In genomic region chr1:53220171-53220961, GRCh38 we compare ENCODE assay signal across 8 cellular contexts. TPM values are rescaled to one million over a fixed set of nuclear protein-coding genes. Genes with fewer than 3 reads are reported as not detected.
DNase-seq lines count a peak whose midpoint lies in the region; ATAC-seq and TF ChIP-seq lines count a peak whose summit lies in the region.

TSS of gene CZIB (minus strand) at chr1:53220634. CDS start at chr1:53220575, 59 bp downstream.

- H3K4me1 Mint-ChIP-seq in GM23338 = peaks cover 15% of the 10 kb centered on the region
- peaks cover 24% of the 10 kb centered on the region for H3K4me1 Mint-ChIP-seq in activated T-helper 2 cell treated with anti-CD3 and anti-CD28 coated beads, Interferon-gamma antibody, Interleukin-2, Interleukin-4, amounts not matched to agents 10 μg/mL and 5 μg/mL and 100 μg/mL, durations not matched to agents 14 hours and 24 hours and 36 hours (ENCODE audit: low read depth)
- H3K4me1 Mint-ChIP-seq in natural killer cell = peaks cover 15 to 26% of the 10 kb centered on the region in 2 donors

- no peaks in the 10 kb centered on the region for H3K9me2 ChIP-seq in DOHH2 (replicated peaks; ENCODE audit: control insufficient read depth, low read length)
- no peaks in the 10 kb centered on the region for H3K9me2 ChIP-seq in GM23338 (ENCODE audit: insufficient read depth)

- H4K20me1 ChIP-seq in DOHH2 (ENCODE audit: control insufficient read depth, insufficient read depth, low read depth, low read length) (no peaks in the 10 kb centered on the region), GM23338 (replicated peaks; ENCODE audit: insufficient read depth) (no peaks in the 10 kb centered on the region)

- CTCF ChIA-PET in RWPE1 (lab: Yijun Ruan, JAX) = no interaction called here

- ATAC-seq in GM23338 (peak; percentile 95), natural killer cell (peak; percentile 92 to 97 (median 94))

- H3K9me3 Mint-ChIP-seq in GM23338 (no peaks in the 10 kb centered on the region; the same call in 2 of the 3 replicates), natural killer cell (no peaks in the 10 kb centered on the region)
- no peaks in the 10 kb centered on the region for H3K9me3 Mint-ChIP-seq in activated T-helper 2 cell treated with anti-CD3 and anti-CD28 coated beads, Interferon-gamma antibody, Interleukin-2, Interleukin-4, amounts not matched to agents 10 μg/mL and 5 μg/mL and 100 μg/mL, durations not matched to agents 14 hours and 24 hours and 36 hours

- H3K79me2 ChIP-seq in DOHH2 (ENCODE audit: control insufficient read depth, low read length) (peaks cover 17% of the 10 kb centered on the region), GM23338 (replicated peaks; ENCODE audit: insufficient read depth) (peaks cover 5% of the 10 kb centered on the region; the same call in 1 of the 2 replicates)

- POLR2A ChIA-PET in RWPE1 (lab: Yijun Ruan, JAX; ENCODE audit: low non-redundant PET) = interaction anchor here (0.5 to 0.8 kb wide), 2 partner anchors 9 to 32 kb away, joined by 3 read pairs; no protein-coding TSS in a partner anchor

- H3K27me3 ChIP-seq in DOHH2 (ENCODE audit: control insufficient read depth, low read length) (no peaks in the 10 kb centered on the region), GM23338 (ENCODE audit: insufficient read depth) (no peaks in the 10 kb centered on the region)

- peak within 1 kb of the TSS; percentile 97 for H3K4me2 ChIP-seq in DOHH2 (ENCODE audit: low read length)
- peak within 1 kb of the TSS; percentile 76 for H3K4me2 ChIP-seq in GM23338

- H3K4me3 ChIP-seq in DOHH2 (ENCODE audit: low read length) (peak within 1 kb of the TSS; percentile 90), GM23338 (peak within 1 kb of the TSS; percentile 57), fibroblast of mammary gland (ENCODE audit: control insufficient read depth, low read depth, low read length) (peak within 1 kb of the TSS; percentile 89)

- peaks cover 3% of the 10 kb centered on the region for H3K27me3 Mint-ChIP-seq in GM23338 (ENCODE audit: insufficient read depth, low read depth, poor library complexity)
- no peaks in the 10 kb centered on the region for H3K27me3 Mint-ChIP-seq in activated T-helper 2 cell treated with anti-CD3 and anti-CD28 coated beads, Interferon-gamma antibody, Interleukin-2, Interleukin-4, amounts not matched to agents 10 μg/mL and 5 μg/mL and 100 μg/mL, durations not matched to agents 14 hours and 24 hours and 36 hours (ENCODE audit: low read depth)
- H3K27me3 Mint-ChIP-seq in natural killer cell (ENCODE audit: low read depth in 2 of 2) = no peaks in the 10 kb centered on the region

- peaks cover 11% of the 10 kb centered on the region for H3F3A ChIP-seq in DOHH2 (ENCODE audit: control insufficient read depth, insufficient read depth)
- H3F3A ChIP-seq in GM23338 (replicated peaks; ENCODE audit: low read depth) = no peaks in the 10 kb centered on the region; the same call in 1 of the 2 replicates

- peak within 1 kb of the TSS; percentile 93 for H3K4me3 Mint-ChIP-seq in GM23338
- H3K4me3 Mint-ChIP-seq in activated T-helper 2 cell treated with anti-CD3 and anti-CD28 coated beads, Interferon-gamma antibody, Interleukin-2, Interleukin-4, amounts not matched to agents 10 μg/mL and 5 μg/mL and 100 μg/mL, durations not matched to agents 14 hours and 24 hours and 36 hours (ENCODE audit: low read depth) = peak within 1 kb of the TSS; percentile 92
- peak within 1 kb of the TSS; percentile 91 for H3K4me3 Mint-ChIP-seq in natural killer cell

- H3K36me3 ChIP-seq in DOHH2 (ENCODE audit: control insufficient read depth, low read length) = peaks cover 20% of the 10 kb centered on the region
- H3K36me3 ChIP-seq in GM23338 (ENCODE audit: insufficient read depth) = no peaks in the 10 kb centered on the region

- H3K27ac ChIP-seq in DOHH2 (ENCODE audit: low read depth, low read length) (peak within 1 kb of the TSS; percentile 61), GM23338 (ENCODE audit: low read depth) (peak within 1 kb of the TSS; percentile 67; the same call in 1 of the 2 replicates), RWPE1 (peak within 1 kb of the TSS; percentile 91)

- no peak for TF ChIP-seq CTCF in DOHH2 (IDR thresholded peaks at IDR 0.05; ENCODE audit: low read depth, low read length, poor library complexity, severe bottlenecking)
- TF ChIP-seq CTCF in GM23338 (conservative IDR thresholded peaks at IDR 0.05; ENCODE audit: low read depth in 2 of 2) = no peak
- TF ChIP-seq CTCF in RWPE1 (conservative IDR thresholded peaks at IDR 0.05; ENCODE audit: low read depth) = no peak
- no peak for TF ChIP-seq CTCF in fibroblast of mammary gland (conservative IDR thresholded peaks at IDR 0.05; ENCODE audit: control insufficient read depth, insufficient read depth, low read depth, low read length)
- TF ChIP-seq CTCF in natural killer cell (IDR thresholded peaks at IDR 0.05) = no peak

- H3K27ac Mint-ChIP-seq in GM23338 (peak within 1 kb of the TSS; percentile 94), natural killer cell (peak within 1 kb of the TSS; percentile 90 to 97)
- peak within 1 kb of the TSS; percentile 96 for H3K27ac Mint-ChIP-seq in activated T-helper 2 cell treated with anti-CD3 and anti-CD28 coated beads, Interferon-gamma antibody, Interleukin-2, Interleukin-4, amounts not matched to agents 10 μg/mL and 5 μg/mL and 100 μg/mL, durations not matched to agents 14 hours and 24 hours and 36 hours

- DNase-seq in GM23338 (ENCODE audit: low spot score) (peak; percentile 96), LHCN-M2 (ENCODE audit: low read depth) (peak; percentile 83), RWPE1 (ENCODE audit: low spot score) (peak; percentile 89), fibroblast of mammary gland (ENCODE audit: low read depth) (peak; percentile 84), natural killer cell (peak; percentile 96)
- peak; percentile 91 for DNase-seq in activated T-helper 2 cell treated with anti-CD3 and anti-CD28 coated beads, Interferon-gamma antibody, Interleukin-2, Interleukin-4, amounts not matched to agents 10 μg/mL and 5 μg/mL and 100 μg/mL, durations not matched to agents 14 hours and 24 hours and 36 hours (ENCODE audit: low spot score)
- DNase-seq in stimulated activated naive CD4-positive, alpha-beta T cell treated with Interleukin-2 at 50 U/mL for 16 hours (lab: John Stamatoyannopoulos, UW) = peak; percentile 96

- peaks cover 18% of the 10 kb centered on the region for H3K4me1 ChIP-seq in DOHH2 (ENCODE audit: control insufficient read depth, low read length)
- peaks cover 7% of the 10 kb centered on the region for H3K4me1 ChIP-seq in GM23338 (ENCODE audit: insufficient read depth)

- intact Hi-C loops in activated T-helper 2 cell treated with anti-CD3 and anti-CD28 coated beads, Interferon-gamma antibody, Interleukin-2, Interleukin-4, amounts not matched to agents 10 μg/mL and 5 μg/mL and 100 μg/mL, durations not matched to agents 14 hours and 24 hours and 36 hours (cut with micrococcal nuclease) = no loop called here
- intact Hi-C loops in natural killer cell (cut with micrococcal nuclease) = loop anchor here (1.0 kb wide), 2 partner anchors 18 to 24 kb away; partner anchors contain the start of genes CPT2 and MAGOH

- H3K36me3 Mint-ChIP-seq in GM23338 (ENCODE audit: low read depth) (peaks cover 3% of the 10 kb centered on the region; the same call in 2 of the 3 replicates), natural killer cell (no peaks in the 10 kb centered on the region)
- peaks cover 14% of the 10 kb centered on the region for H3K36me3 Mint-ChIP-seq in activated T-helper 2 cell treated with anti-CD3 and anti-CD28 coated beads, Interferon-gamma antibody, Interleukin-2, Interleukin-4, amounts not matched to agents 10 μg/mL and 5 μg/mL and 100 μg/mL, durations not matched to agents 14 hours and 24 hours and 36 hours (ENCODE audit: low read depth)

- H2AFZ ChIP-seq in GM23338 = peak within 1 kb of the TSS; percentile 88

- no peaks in the 10 kb centered on the region for H3K9me3 ChIP-seq in DOHH2 (ENCODE audit: control insufficient read depth, insufficient read depth, low read length)

TF ChIP-seq in GM23338, 12 proteins besides CTCF, POLR2A, EP300 and RAD21 (continues in another document):
- no peak for TF ChIP-seq JUNB (IDR thresholded peaks at IDR 0.05; ENCODE audit: unreplicated experiment)
- TF ChIP-seq, protein P1, sequence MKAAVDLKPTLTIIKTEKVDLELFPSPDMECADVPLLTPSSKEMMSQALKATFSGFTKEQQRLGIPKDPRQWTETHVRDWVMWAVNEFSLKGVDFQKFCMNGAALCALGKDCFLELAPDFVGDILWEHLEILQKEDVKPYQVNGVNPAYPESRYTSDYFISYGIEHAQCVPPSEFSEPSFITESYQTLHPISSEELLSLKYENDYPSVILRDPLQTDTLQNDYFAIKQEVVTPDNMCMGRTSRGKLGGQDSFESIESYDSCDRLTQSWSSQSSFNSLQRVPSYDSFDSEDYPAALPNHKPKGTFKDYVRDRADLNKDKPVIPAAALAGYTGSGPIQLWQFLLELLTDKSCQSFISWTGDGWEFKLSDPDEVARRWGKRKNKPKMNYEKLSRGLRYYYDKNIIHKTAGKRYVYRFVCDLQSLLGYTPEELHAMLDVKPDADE (IDR thresholded peaks at IDR 0.05) = peak; percentile 20; the same call in 1 of the 2 replicates
- peak; percentile 97 for TF ChIP-seq POLR2AphosphoS5 (IDR thresholded peaks at IDR 0.05; ENCODE audit: low read depth)
- TF ChIP-seq ZNF331 (CRISPR knock-in tag; IDR thresholded peaks at IDR 0.05; ENCODE audit: low read depth) = no peak

RNA-seq across cellular contexts. Expression of gene CZIB, which starts in this region (rescaled TPM):
- total RNA-seq in GM23338 (2014; rRNA removed; shearing (Covaris generic)) = 39.5 and 59.8 TPM in 2 replicates
- 74.7 and 84.1 TPM in 2 replicates for polyA plus RNA-seq in GM23338 (2016; fragmentation: Nextera tagmentation; extraction: Ambion mirVana)
- total RNA-seq in LHCN-M2 (2014; rRNA removed) = 46.1 and 47.7 TPM in 2 replicates
- 65.6 TPM for polyA plus RNA-seq in LHCN-M2 (2012)
- total RNA-seq in activated T-helper 2 cell treated with anti-CD3 and anti-CD28 coated beads, Interferon-gamma antibody, Interleukin-2, Interleukin-4, amounts not matched to agents 10 μg/mL and 5 μg/mL and 100 μg/mL, durations not matched to agents 14 hours and 24 hours and 36 hours = 46.7 and 47.4 TPM in 2 replicates
- 10 to 100 TPM; 39.6 to 49.7 (median 40.5) TPM for total RNA-seq in natural killer cell

Comparison
In these comparisons a context has a peak if more than half of its experiments do, and no peak if none do; other contexts are left out.
1. Peak in every context shown above with its lines: DNase-seq, ATAC-seq, H3K4me3 ChIP-seq and H3K27ac ChIP-seq.